ENCODE assay signal across 1 cellular context in the genomic region with DNA sequence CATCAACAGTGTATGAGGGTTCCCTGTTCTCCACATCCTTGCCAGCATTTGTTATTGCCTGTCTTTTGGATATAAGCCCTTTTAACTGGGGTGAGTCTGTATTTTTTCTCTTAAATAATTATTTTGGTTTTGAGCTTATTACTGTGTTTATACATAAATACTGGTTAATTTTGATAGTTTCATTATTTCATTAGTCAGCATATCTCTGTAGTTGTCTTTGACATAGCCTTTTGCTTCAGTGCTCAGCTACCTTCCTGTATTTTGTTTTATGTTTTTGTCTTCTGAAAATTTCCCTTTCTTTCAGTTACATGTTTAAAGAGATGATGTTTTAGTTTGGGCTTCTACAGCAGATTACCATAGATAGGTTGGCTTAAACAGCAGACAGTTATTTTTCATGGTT.
A peak's percentile ranks its signal among the peaks of the same experiment; 100 is the strongest.
TF ChIP-seq lines count a peak whose summit lies in the region.

No MANE protein-coding gene starts in this region.

TF ChIP-seq in H1, 55 proteins besides CTCF, POLR2A, EP300 and RAD21:
- TF ChIP-seq MAFK (IDR thresholded peaks at IDR 0.05; ENCODE audit: low read depth, low read length): peak; percentile 31; the same call in 1 of the 2 replicates
- TF ChIP-seq CBX8 (IDR thresholded peaks at IDR 0.05; ENCODE audit: borderline replicate concordance, low read depth, low read length): no peak
